Comparison of ENCODE assay signal across 14 cellular contexts in genomic region chr19:10797078-10797477, GRCh38. TPM values are rescaled to one million over a fixed set of nuclear protein-coding genes. Genes with fewer than 3 reads are reported as not detected.
DNase-seq lines count a peak whose midpoint lies in the region; ATAC-seq lines count a peak whose summit lies in the region.
"Had no signal": no experiment of that assay in that cellular context is flagged by ENCODE, and none has a peak within 500 bp of the region (broad histone marks: within the 10 kb centered on the region; RNA-seq: fewer than 3 reads in every experiment).

No MANE protein-coding gene starts in this region.

- H3K9me3 Mint-ChIP-seq in activated T-helper 1 cell treated with anti-CD3 and anti-CD28 coated beads, Interleukin-12 subunit alpha, Interleukin-12 subunit beta, Interleukin-2, Interleukin-4 antibody, amounts not matched to agents 30 ng/mL and 10 ng/mL and 1 ng/mL, durations not matched to agents 14 hours and 24 hours and 36 hours: no peaks in the 10 kb centered on the region
- no peaks in the 10 kb centered on the region for H3K9me3 Mint-ChIP-seq in stimulated activated naive B cell treated with anti-CD40 and anti-IgM and Interleukin-4, amounts not matched to agents 10 μg/mL and 1 μg/mL and 100 μg/mL, for 72 hours
- H3K9me3 Mint-ChIP-seq: mesothelial cell of epicardium had no signal

- H3K36me3 Mint-ChIP-seq in activated T-helper 1 cell treated with anti-CD3 and anti-CD28 coated beads, Interleukin-12 subunit alpha, Interleukin-12 subunit beta, Interleukin-2, Interleukin-4 antibody, amounts not matched to agents 30 ng/mL and 10 ng/mL and 1 ng/mL, durations not matched to agents 14 hours and 24 hours and 36 hours (ENCODE audit: low read depth): peaks cover 45% of the 10 kb centered on the region
- peaks cover 47 to 61% of the 10 kb centered on the region in 2 donors for H3K36me3 Mint-ChIP-seq in stimulated activated naive B cell treated with anti-CD40 and anti-IgM and Interleukin-4, amounts not matched to agents 10 μg/mL and 1 μg/mL and 100 μg/mL, for 72 hours

- peak; percentile 8 for ATAC-seq in left colon
- peak in 1 of 2 donors; percentile 1 for ATAC-seq in stimulated activated naive B cell treated with anti-CD40 and anti-IgM and Interleukin-4, amounts not matched to agents 10 μg/mL and 1 μg/mL and 100 μg/mL, for 72 hours (replicated peaks)
- ATAC-seq in HG03280 (IDR thresholded peaks at IDR 0.05; ENCODE audit: unreplicated experiment): no peak
- ATAC-seq: right cardiac atrium had no signal

- H3K4me1 Mint-ChIP-seq in activated T-helper 1 cell treated with anti-CD3 and anti-CD28 coated beads, Interleukin-12 subunit alpha, Interleukin-12 subunit beta, Interleukin-2, Interleukin-4 antibody, amounts not matched to agents 30 ng/mL and 10 ng/mL and 1 ng/mL, durations not matched to agents 14 hours and 24 hours and 36 hours (ENCODE audit: low read depth): peaks cover 60% of the 10 kb centered on the region
- peaks cover 17 to 18% of the 10 kb centered on the region in 2 donors for H3K4me1 Mint-ChIP-seq in stimulated activated naive B cell treated with anti-CD40 and anti-IgM and Interleukin-4, amounts not matched to agents 10 μg/mL and 1 μg/mL and 100 μg/mL, for 72 hours
- H3K4me1 Mint-ChIP-seq: mesothelial cell of epicardium had no signal

- DNase-seq in activated CD4-positive, CD25-positive, alpha-beta regulatory T cell treated with anti-CD3 and anti-CD28 coated beads, Interleukin-2, amount 50 U/mL, for 72 hours: peak; percentile 50
- no peak for DNase-seq in activated T-helper 1 cell treated with anti-CD3 and anti-CD28 coated beads, Interleukin-12 subunit alpha, Interleukin-12 subunit beta, Interleukin-2, Interleukin-4 antibody, amounts not matched to agents 30 ng/mL and 10 ng/mL and 1 ng/mL, durations not matched to agents 14 hours and 24 hours and 36 hours (ENCODE audit: low spot score)
- DNase-seq in left colon (no peak), SK-N-DZ (ENCODE audit: low spot score) (no peak), ACHN (no peak)
- no peak for DNase-seq in stimulated activated naive B cell treated with anti-CD40 and anti-IgM and Interleukin-4, amounts not matched to agents 10 μg/mL and 1 μg/mL and 100 μg/mL, for 72 hours
- DNase-seq: NCI-H2171, PC-9, right cardiac atrium, T1000 had no signal

- intact Hi-C loops in activated T-helper 1 cell treated with anti-CD3 and anti-CD28 coated beads, Interleukin-12 subunit alpha, Interleukin-12 subunit beta, Interleukin-2, Interleukin-4 antibody, amounts not matched to agents 30 ng/mL and 10 ng/mL and 1 ng/mL, durations not matched to agents 14 hours and 24 hours and 36 hours (cut with micrococcal nuclease): loop anchor here (1.0 to 2.0 kb wide), 11 partner anchors 12 to 298 kb away; partner anchors contain the start of genes CARM1, ILF3 and KRI1
- intact Hi-C loops in left colon (cut with DNase I, micrococcal nuclease): no loop called here

- peak overlapping the region; percentile 89 for H3K4me3 Mint-ChIP-seq in activated T-helper 1 cell treated with anti-CD3 and anti-CD28 coated beads, Interleukin-12 subunit alpha, Interleukin-12 subunit beta, Interleukin-2, Interleukin-4 antibody, amounts not matched to agents 30 ng/mL and 10 ng/mL and 1 ng/mL, durations not matched to agents 14 hours and 24 hours and 36 hours
- H3K4me3 Mint-ChIP-seq in stimulated activated naive B cell treated with anti-CD40 and anti-IgM and Interleukin-4, amounts not matched to agents 10 μg/mL and 1 μg/mL and 100 μg/mL, for 72 hours: no peak overlapping the region
- H3K4me3 Mint-ChIP-seq: mesothelial cell of epicardium had no signal

- in situ Hi-C loops in ACHN (cut with HindIII; ENCODE audit: low pct_ligation_motif_present, low pct_unique_long_range_greater_than_20kb, low sequenced_read_pairs): no loop called here

- no peaks in the 10 kb centered on the region for H3K27me3 Mint-ChIP-seq in activated T-helper 1 cell treated with anti-CD3 and anti-CD28 coated beads, Interleukin-12 subunit alpha, Interleukin-12 subunit beta, Interleukin-2, Interleukin-4 antibody, amounts not matched to agents 30 ng/mL and 10 ng/mL and 1 ng/mL, durations not matched to agents 14 hours and 24 hours and 36 hours (ENCODE audit: insufficient read depth)
- no peaks in the 10 kb centered on the region for H3K27me3 Mint-ChIP-seq in stimulated activated naive B cell treated with anti-CD40 and anti-IgM and Interleukin-4, amounts not matched to agents 10 μg/mL and 1 μg/mL and 100 μg/mL, for 72 hours

- H3K27ac Mint-ChIP-seq in activated T-helper 1 cell treated with anti-CD3 and anti-CD28 coated beads, Interleukin-12 subunit alpha, Interleukin-12 subunit beta, Interleukin-2, Interleukin-4 antibody, amounts not matched to agents 30 ng/mL and 10 ng/mL and 1 ng/mL, durations not matched to agents 14 hours and 24 hours and 36 hours: peak overlapping the region; percentile 99
- H3K27ac Mint-ChIP-seq in stimulated activated naive B cell treated with anti-CD40 and anti-IgM and Interleukin-4, amounts not matched to agents 10 μg/mL and 1 μg/mL and 100 μg/mL, for 72 hours: peak overlapping the region; percentile 92
- H3K27ac Mint-ChIP-seq: mesothelial cell of epicardium had no signal

RNA-seq across cellular contexts. Expression of gene TMED1, which starts 38.9 kb away (rescaled TPM):
- 19.8 and 21.0 TPM in 2 replicates for total RNA-seq in activated T-helper 1 cell treated with anti-CD3 and anti-CD28 coated beads, Interleukin-12 subunit alpha, Interleukin-12 subunit beta, Interleukin-2, Interleukin-4 antibody, amounts not matched to agents 30 ng/mL and 10 ng/mL and 1 ng/mL, durations not matched to agents 14 hours and 24 hours and 36 hours
- total RNA-seq in left colon: 10 to 100 TPM; 16.9 to 19.5 TPM
- 40.6 and 48.8 TPM in 2 replicates for polyA plus RNA-seq in SK-N-DZ (2014; cell fraction: cytosol; rRNA removed)
- polyA plus RNA-seq in SK-N-DZ (2014; cell fraction: nucleus; rRNA removed): 12.9 and 29.7 TPM in 2 replicates

RNA-seq across cellular contexts. Expression of gene C19orf38, which starts 51.1 kb away (rescaled TPM):
- total RNA-seq in activated T-helper 1 cell treated with anti-CD3 and anti-CD28 coated beads, Interleukin-12 subunit alpha, Interleukin-12 subunit beta, Interleukin-2, Interleukin-4 antibody, amounts not matched to agents 30 ng/mL and 10 ng/mL and 1 ng/mL, durations not matched to agents 14 hours and 24 hours and 36 hours: 4.0 and 5.6 TPM in 2 replicates
- under 1 TPM; 0.49 to 0.98 TPM for total RNA-seq in left colon
- polyA plus RNA-seq in SK-N-DZ (2014; cell fraction: cytosol; rRNA removed): 0.21 TPM in 1 of 2 replicates, not detected in the other
- not detected in 2 replicates for polyA plus RNA-seq in SK-N-DZ (2014; cell fraction: nucleus; rRNA removed)
- total RNA-seq: endothelial cell of umbilical vein, LHCN-M2 had no signal
- polyA plus RNA-seq: endothelial cell of umbilical vein had no signal
